In genomic region chr1:231161711-231162299, GRCh38 we compare ENCODE assay signal across 8 cellular contexts. TPM values are rescaled to one million over a fixed set of nuclear protein-coding genes. Genes with fewer than 3 reads are reported as not detected.
DNase-seq lines count a peak whose midpoint lies in the region; ATAC-seq, FAIRE-seq and TF ChIP-seq lines count a peak whose summit lies in the region.

TSS of gene TRIM67 (plus strand) at chr1:231162058. CDS start at chr1:231162970, 912 bp downstream.

- H3K9me3 ChIP-seq in breast epithelium: no peaks in the 10 kb centered on the region

- peaks cover 4 to 18% of the 10 kb centered on the region in 2 donors for H3K4me1 ChIP-seq in breast epithelium

- H3K4me3 ChIP-seq in breast epithelium: peak within 1 kb of the TSS; percentile 17 to 62 (median 39)

- FAIRE-seq in RCC 7860 (lab: Jason Lieb, UNC): no peak

- H3K27me3 ChIP-seq in breast epithelium: peaks cover 3 to 73% of the 10 kb centered on the region in 2 donors

- intact Hi-C loops in breast epithelium (cut with DNase I; ENCODE audit: low total_unique reads): no loop called here

- peak; percentile 27 for DNase-seq in DMS53 treated with DMSO at 0.1 percent for 48 hours (lab: John Stamatoyannopoulos, UW; ENCODE audit: unreplicated experiment)
- DNase-seq in NCI-H1694 treated with DMSO at 0.1 percent for 48 hours (lab: John Stamatoyannopoulos, UW): peak; percentile 67
- DNase-seq in breast epithelium (ENCODE audit: low spot score in 2 of 2): no peak
- DNase-seq in medulla oblongata (ENCODE audit: extremely low spot score): peak; percentile 18
- DNase-seq in activated effector memory CD4-positive, alpha-beta T cell treated with Interleukin-2 at 50 U/mL for 16 hours: no peak
- no peak for DNase-seq in RCC 7860 (ENCODE audit: low spot score)

- no peak for TF ChIP-seq CTCF in breast epithelium (IDR thresholded peaks at IDR 0.05)

- no peaks in the 10 kb centered on the region for H3K36me3 ChIP-seq in breast epithelium

- no peak for TF ChIP-seq POLR2A in breast epithelium (IDR thresholded peaks at IDR 0.05)

- no peak for ATAC-seq in GM18909 (IDR thresholded peaks at IDR 0.05; ENCODE audit: poor library complexity, unreplicated experiment)
- no peak for ATAC-seq in HG02798 (IDR thresholded peaks at IDR 0.05; ENCODE audit: poor library complexity, unreplicated experiment)

- H3K27ac ChIP-seq in breast epithelium: no peak within 1 kb of the TSS

RNA-seq across cellular contexts. Expression of gene TRIM67, which starts in this region (rescaled TPM):
- total RNA-seq in breast epithelium: not detected

Comparison
In these comparisons a context has a peak if more than half of its experiments do, and no peak if none do; other contexts are left out.
1. DNase-seq: peak in DMS53 treated with DMSO at 0.1 percent for 48 hours (single experiment), NCI-H1694 treated with DMSO at 0.1 percent for 48 hours (single experiment) and medulla oblongata (single experiment); none in breast epithelium (0 of 2), activated effector memory CD4-positive, alpha-beta T cell treated with Interleukin-2 at 50 U/mL for 16 hours (single experiment) and RCC 7860 (single experiment).